1 cellular context compared by ENCODE assay signal in genomic region chr11:62138630-62139425, GRCh38.
TF ChIP-seq lines count a peak whose summit lies in the region.

No MANE protein-coding gene starts in this region.

TF ChIP-seq in SK-N-SH, 30 proteins besides CTCF, POLR2A, EP300 and RAD21 (continued from another document):
- TF ChIP-seq, protein P1, sequence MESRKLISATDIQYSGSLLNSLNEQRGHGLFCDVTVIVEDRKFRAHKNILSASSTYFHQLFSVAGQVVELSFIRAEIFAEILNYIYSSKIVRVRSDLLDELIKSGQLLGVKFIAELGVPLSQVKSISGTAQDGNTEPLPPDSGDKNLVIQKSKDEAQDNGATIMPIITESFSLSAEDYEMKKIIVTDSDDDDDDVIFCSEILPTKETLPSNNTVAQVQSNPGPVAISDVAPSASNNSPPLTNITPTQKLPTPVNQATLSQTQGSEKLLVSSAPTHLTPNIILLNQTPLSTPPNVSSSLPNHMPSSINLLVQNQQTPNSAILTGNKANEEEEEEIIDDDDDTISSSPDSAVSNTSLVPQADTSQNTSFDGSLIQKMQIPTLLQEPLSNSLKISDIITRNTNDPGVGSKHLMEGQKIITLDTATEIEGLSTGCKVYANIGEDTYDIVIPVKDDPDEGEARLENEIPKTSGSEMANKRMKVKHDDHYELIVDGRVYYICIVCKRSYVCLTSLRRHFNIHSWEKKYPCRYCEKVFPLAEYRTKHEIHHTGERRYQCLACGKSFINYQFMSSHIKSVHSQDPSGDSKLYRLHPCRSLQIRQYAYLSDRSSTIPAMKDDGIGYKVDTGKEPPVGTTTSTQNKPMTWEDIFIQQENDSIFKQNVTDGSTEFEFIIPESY (IDR thresholded peaks at IDR 0.05; ENCODE audit: borderline replicate concordance, low read depth) = no peak
- TF ChIP-seq TAF1 (IDR thresholded peaks at IDR 0.05; ENCODE audit: borderline replicate concordance, low read depth, low read length) (no peak), FOSL2 (IDR thresholded peaks at IDR 0.05; ENCODE audit: borderline replicate concordance, low read depth) (no peak), TCF12 (IDR thresholded peaks at IDR 0.05) (no peak), RFX5 (IDR thresholded peaks at IDR 0.05; ENCODE audit: low read length) (no peak), EZH2phosphoT487 (IDR thresholded peaks at IDR 0.05; ENCODE audit: borderline replicate concordance, low read depth) (no peak), NRF1 (IDR thresholded peaks at IDR 0.05; ENCODE audit: low read depth, low read length) (no peak), SIN3A (IDR thresholded peaks at IDR 0.05; ENCODE audit: borderline replicate concordance, low read depth, low read length) (no peak), GATA2 (CRISPR knock-in tag; IDR thresholded peaks at IDR 0.05) (no peak), RCOR1 (IDR thresholded peaks at IDR 0.05; ENCODE audit: low read length) (no peak), FOXJ3 (CRISPR knock-in tag; IDR thresholded peaks at IDR 0.05) (no peak), CHD2 (IDR thresholded peaks at IDR 0.05; ENCODE audit: low read length, partially characterized antibody) (no peak)
- TF ChIP-seq, protein P2, sequence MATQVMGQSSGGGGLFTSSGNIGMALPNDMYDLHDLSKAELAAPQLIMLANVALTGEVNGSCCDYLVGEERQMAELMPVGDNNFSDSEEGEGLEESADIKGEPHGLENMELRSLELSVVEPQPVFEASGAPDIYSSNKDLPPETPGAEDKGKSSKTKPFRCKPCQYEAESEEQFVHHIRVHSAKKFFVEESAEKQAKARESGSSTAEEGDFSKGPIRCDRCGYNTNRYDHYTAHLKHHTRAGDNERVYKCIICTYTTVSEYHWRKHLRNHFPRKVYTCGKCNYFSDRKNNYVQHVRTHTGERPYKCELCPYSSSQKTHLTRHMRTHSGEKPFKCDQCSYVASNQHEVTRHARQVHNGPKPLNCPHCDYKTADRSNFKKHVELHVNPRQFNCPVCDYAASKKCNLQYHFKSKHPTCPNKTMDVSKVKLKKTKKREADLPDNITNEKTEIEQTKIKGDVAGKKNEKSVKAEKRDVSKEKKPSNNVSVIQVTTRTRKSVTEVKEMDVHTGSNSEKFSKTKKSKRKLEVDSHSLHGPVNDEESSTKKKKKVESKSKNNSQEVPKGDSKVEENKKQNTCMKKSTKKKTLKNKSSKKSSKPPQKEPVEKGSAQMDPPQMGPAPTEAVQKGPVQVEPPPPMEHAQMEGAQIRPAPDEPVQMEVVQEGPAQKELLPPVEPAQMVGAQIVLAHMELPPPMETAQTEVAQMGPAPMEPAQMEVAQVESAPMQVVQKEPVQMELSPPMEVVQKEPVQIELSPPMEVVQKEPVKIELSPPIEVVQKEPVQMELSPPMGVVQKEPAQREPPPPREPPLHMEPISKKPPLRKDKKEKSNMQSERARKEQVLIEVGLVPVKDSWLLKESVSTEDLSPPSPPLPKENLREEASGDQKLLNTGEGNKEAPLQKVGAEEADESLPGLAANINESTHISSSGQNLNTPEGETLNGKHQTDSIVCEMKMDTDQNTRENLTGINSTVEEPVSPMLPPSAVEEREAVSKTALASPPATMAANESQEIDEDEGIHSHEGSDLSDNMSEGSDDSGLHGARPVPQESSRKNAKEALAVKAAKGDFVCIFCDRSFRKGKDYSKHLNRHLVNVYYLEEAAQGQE (IDR thresholded peaks at IDR 0.05; ENCODE audit: low read depth, low read length) = no peak
